1 cellular context compared by ENCODE assay signal in the genomic region with DNA sequence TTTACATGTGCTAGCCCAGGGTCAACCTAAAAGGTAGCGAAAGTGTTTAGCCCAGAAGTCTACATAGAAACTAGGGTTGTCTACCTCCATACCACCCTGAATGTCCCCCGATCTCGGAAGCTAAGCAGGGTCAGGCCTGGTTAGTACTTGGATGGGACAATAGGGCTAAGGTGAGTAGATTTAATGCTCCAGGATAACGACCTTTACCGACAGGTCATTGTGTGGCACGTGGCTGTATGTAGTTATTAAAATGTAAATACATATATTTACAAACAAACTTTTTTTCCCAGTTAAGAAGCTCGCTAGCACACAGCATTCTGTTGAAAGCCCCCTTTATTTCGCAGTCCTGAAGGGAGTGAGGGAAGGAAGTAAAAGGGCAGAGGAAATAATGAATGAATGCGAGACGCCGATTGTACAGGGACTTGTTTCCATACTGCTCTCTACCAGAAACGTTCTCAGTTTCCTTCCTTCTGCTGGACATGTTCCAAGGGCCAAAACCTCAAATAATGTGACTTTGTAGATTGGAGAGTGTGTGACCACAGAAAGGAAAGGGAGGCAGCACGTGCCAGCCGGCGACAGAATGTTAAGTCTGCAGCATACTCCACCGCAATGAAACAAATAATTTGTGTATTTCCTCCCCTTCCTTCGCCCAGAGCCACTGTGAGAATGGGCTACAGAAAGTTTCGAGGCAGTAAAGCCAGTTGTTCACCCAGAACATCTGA.
TF ChIP-seq lines count a peak whose summit lies in the region.

No MANE protein-coding gene starts in this region.

TF ChIP-seq in HepG2, 621 proteins besides CTCF, POLR2A, EP300 and RAD21 (continued from another document and continues in another):
- TF ChIP-seq, protein P1, sequence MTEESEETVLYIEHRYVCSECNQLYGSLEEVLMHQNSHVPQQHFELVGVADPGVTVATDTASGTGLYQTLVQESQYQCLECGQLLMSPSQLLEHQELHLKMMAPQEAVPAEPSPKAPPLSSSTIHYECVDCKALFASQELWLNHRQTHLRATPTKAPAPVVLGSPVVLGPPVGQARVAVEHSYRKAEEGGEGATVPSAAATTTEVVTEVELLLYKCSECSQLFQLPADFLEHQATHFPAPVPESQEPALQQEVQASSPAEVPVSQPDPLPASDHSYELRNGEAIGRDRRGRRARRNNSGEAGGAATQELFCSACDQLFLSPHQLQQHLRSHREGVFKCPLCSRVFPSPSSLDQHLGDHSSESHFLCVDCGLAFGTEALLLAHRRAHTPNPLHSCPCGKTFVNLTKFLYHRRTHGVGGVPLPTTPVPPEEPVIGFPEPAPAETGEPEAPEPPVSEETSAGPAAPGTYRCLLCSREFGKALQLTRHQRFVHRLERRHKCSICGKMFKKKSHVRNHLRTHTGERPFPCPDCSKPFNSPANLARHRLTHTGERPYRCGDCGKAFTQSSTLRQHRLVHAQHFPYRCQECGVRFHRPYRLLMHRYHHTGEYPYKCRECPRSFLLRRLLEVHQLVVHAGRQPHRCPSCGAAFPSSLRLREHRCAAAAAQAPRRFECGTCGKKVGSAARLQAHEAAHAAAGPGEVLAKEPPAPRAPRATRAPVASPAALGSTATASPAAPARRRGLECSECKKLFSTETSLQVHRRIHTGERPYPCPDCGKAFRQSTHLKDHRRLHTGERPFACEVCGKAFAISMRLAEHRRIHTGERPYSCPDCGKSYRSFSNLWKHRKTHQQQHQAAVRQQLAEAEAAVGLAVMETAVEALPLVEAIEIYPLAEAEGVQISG (CRISPR knock-in tag; IDR thresholded peaks at IDR 0.05): no peak
- no peak for TF ChIP-seq ZNF703 (CRISPR knock-in tag; IDR thresholded peaks at IDR 0.05; ENCODE audit: borderline replicate concordance)
- 0 out of 2 replicates have a peak, but pooled peaks have one; percentile 46 for TF ChIP-seq ZSCAN21 (CRISPR knock-in tag; IDR thresholded peaks at IDR 0.05; ENCODE audit: borderline replicate concordance)
- TF ChIP-seq SALL2 (CRISPR knock-in tag; IDR thresholded peaks at IDR 0.05): no peak
- no peak for TF ChIP-seq PLRG1 (conservative IDR thresholded peaks at IDR 0.05)
- TF ChIP-seq GATAD1 (CRISPR knock-in tag; IDR thresholded peaks at IDR 0.05): no peak
- TF ChIP-seq, protein P2, sequence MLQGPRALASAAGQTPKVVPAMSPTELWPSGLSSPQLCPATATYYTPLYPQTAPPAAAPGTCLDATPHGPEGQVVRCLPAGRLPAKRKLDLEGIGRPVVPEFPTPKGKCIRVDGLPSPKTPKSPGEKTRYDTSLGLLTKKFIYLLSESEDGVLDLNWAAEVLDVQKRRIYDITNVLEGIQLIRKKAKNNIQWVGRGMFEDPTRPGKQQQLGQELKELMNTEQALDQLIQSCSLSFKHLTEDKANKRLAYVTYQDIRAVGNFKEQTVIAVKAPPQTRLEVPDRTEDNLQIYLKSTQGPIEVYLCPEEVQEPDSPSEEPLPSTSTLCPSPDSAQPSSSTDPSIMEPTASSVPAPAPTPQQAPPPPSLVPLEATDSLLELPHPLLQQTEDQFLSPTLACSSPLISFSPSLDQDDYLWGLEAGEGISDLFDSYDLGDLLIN (CRISPR knock-in tag; IDR thresholded peaks at IDR 0.05; ENCODE audit: borderline replicate concordance): no peak
- TF ChIP-seq ZFAT (CRISPR knock-in tag; conservative IDR thresholded peaks at IDR 0.05): peak; percentile 55; the same call in 1 of the 2 replicates
- TF ChIP-seq, protein P3, sequence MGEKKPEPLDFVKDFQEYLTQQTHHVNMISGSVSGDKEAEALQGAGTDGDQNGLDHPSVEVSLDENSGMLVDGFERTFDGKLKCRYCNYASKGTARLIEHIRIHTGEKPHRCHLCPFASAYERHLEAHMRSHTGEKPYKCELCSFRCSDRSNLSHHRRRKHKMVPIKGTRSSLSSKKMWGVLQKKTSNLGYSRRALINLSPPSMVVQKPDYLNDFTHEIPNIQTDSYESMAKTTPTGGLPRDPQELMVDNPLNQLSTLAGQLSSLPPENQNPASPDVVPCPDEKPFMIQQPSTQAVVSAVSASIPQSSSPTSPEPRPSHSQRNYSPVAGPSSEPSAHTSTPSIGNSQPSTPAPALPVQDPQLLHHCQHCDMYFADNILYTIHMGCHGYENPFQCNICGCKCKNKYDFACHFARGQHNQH (CRISPR knock-in tag; IDR thresholded peaks at IDR 0.05): peak; percentile 53
- TF ChIP-seq ZMYM2 (CRISPR knock-in tag; IDR thresholded peaks at IDR 0.05): no peak
- TF ChIP-seq, protein P4, sequence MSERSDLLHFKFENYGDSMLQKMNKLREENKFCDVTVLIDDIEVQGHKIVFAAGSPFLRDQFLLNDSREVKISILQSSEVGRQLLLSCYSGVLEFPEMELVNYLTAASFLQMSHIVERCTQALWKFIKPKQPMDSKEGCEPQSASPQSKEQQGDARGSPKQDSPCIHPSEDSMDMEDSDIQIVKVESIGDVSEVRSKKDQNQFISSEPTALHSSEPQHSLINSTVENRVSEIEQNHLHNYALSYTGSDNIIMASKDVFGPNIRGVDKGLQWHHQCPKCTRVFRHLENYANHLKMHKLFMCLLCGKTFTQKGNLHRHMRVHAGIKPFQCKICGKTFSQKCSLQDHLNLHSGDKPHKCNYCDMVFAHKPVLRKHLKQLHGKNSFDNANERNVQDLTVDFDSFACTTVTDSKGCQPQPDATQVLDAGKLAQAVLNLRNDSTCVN (CRISPR knock-in tag; IDR thresholded peaks at IDR 0.05; ENCODE audit: borderline replicate concordance): no peak
- TF ChIP-seq ADNP (CRISPR knock-in tag; IDR thresholded peaks at IDR 0.05): no peak
- peak in 1 of 2 experiments; percentile 37; a peak in 2 of 4 replicates for TF ChIP-seq NR2F1 (CRISPR knock-in tag; IDR thresholded peaks at IDR 0.05)
- TF ChIP-seq ZNF207 (IDR thresholded peaks at IDR 0.05; ENCODE audit: borderline replicate concordance): no peak
- TF ChIP-seq ZNF775 (CRISPR knock-in tag; IDR thresholded peaks at IDR 0.05; ENCODE audit: borderline replicate concordance): peak; percentile 14; the same call in 1 of the 2 replicates
- no peak; the same call in 1 of the 2 replicates for TF ChIP-seq ZNF644 (CRISPR knock-in tag; IDR thresholded peaks at IDR 0.05; ENCODE audit: low read depth)
- TF ChIP-seq ZNF230 (CRISPR knock-in tag; IDR thresholded peaks at IDR 0.05): 0 out of 2 replicates have a peak, but pooled peaks have one; percentile 3
- no peak for TF ChIP-seq ZNF337 (CRISPR knock-in tag; IDR thresholded peaks at IDR 0.05; ENCODE audit: borderline replicate concordance, low read depth)
- peak; percentile 32 for TF ChIP-seq DNMT3B (CRISPR knock-in tag; conservative IDR thresholded peaks at IDR 0.05)
- TF ChIP-seq, protein P5, sequence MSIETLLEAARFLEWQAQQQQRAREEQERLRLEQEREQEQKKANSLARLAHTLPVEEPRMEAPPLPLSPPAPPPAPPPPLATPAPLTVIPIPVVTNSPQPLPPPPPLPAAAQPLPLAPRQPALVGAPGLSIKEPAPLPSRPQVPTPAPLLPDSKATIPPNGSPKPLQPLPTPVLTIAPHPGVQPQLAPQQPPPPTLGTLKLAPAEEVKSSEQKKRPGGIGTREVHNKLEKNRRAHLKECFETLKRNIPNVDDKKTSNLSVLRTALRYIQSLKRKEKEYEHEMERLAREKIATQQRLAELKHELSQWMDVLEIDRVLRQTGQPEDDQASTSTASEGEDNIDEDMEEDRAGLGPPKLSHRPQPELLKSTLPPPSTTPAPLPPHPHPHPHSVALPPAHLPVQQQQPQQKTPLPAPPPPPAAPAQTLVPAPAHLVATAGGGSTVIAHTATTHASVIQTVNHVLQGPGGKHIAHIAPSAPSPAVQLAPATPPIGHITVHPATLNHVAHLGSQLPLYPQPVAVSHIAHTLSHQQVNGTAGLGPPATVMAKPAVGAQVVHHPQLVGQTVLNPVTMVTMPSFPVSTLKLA (IDR thresholded peaks at IDR 0.05): no peak
- no peak for TF ChIP-seq KDM5B (CRISPR knock-in tag; IDR thresholded peaks at IDR 0.05; ENCODE audit: borderline replicate concordance)
- no peak for TF ChIP-seq FOXK2 (IDR thresholded peaks at IDR 0.05)
- TF ChIP-seq CHCHD3 (CRISPR knock-in tag; IDR thresholded peaks at IDR 0.05): no peak
- TF ChIP-seq ZNF841 (CRISPR knock-in tag; IDR thresholded peaks at IDR 0.05; ENCODE audit: borderline replicate concordance): peak; percentile 51; the same call in 1 of the 2 replicates
- no peak; the same call in 1 of the 2 replicates for TF ChIP-seq MEF2D (CRISPR knock-in tag; IDR thresholded peaks at IDR 0.05)
- TF ChIP-seq RBFOX2 (IDR thresholded peaks at IDR 0.05; ENCODE audit: low read depth, low read length): no peak
- TF ChIP-seq ZKSCAN8 (CRISPR knock-in tag; IDR thresholded peaks at IDR 0.05; ENCODE audit: borderline replicate concordance): no peak
- TF ChIP-seq, protein P6, sequence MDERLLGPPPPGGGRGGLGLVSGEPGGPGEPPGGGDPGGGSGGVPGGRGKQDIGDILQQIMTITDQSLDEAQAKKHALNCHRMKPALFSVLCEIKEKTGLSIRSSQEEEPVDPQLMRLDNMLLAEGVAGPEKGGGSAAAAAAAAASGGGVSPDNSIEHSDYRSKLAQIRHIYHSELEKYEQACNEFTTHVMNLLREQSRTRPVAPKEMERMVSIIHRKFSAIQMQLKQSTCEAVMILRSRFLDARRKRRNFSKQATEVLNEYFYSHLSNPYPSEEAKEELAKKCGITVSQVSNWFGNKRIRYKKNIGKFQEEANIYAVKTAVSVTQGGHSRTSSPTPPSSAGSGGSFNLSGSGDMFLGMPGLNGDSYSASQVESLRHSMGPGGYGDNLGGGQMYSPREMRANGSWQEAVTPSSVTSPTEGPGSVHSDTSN (CRISPR knock-in tag; IDR thresholded peaks at IDR 0.05): 0 out of 2 replicates have a peak, but pooled peaks have one; percentile 39
- TF ChIP-seq TGIF2 (CRISPR knock-in tag; IDR thresholded peaks at IDR 0.05): no peak
- TF ChIP-seq, protein P7, sequence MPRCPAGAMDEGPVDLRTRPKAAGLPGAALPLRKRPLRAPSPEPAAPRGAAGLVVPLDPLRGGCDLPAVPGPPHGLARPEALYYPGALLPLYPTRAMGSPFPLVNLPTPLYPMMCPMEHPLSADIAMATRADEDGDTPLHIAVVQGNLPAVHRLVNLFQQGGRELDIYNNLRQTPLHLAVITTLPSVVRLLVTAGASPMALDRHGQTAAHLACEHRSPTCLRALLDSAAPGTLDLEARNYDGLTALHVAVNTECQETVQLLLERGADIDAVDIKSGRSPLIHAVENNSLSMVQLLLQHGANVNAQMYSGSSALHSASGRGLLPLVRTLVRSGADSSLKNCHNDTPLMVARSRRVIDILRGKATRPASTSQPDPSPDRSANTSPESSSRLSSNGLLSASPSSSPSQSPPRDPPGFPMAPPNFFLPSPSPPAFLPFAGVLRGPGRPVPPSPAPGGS (CRISPR knock-in tag; IDR thresholded peaks at IDR 0.05): no peak
- no peak for TF ChIP-seq MATR3 (CRISPR knock-in tag; IDR thresholded peaks at IDR 0.05)
- TF ChIP-seq BHLHE40 (IDR thresholded peaks at IDR 0.05; ENCODE audit: low read length): peak; percentile 53; the same call in 1 of the 2 replicates
- TF ChIP-seq ISL2 (CRISPR knock-in tag; IDR thresholded peaks at IDR 0.05): peak; percentile 30; the same call in 1 of the 2 replicates
- TF ChIP-seq FOSL2 (CRISPR knock-in tag; IDR thresholded peaks at IDR 0.05): no peak; the same call in 1 of the 2 replicates
- no peak for TF ChIP-seq ZFP36L2 (CRISPR knock-in tag; IDR thresholded peaks at IDR 0.05)
- TF ChIP-seq HNRNPL (IDR thresholded peaks at IDR 0.05; ENCODE audit: low read depth, low read length): no peak
- no peak for TF ChIP-seq CHD2 (IDR thresholded peaks at IDR 0.05; ENCODE audit: low read depth, low read length)
- TF ChIP-seq, protein P8, sequence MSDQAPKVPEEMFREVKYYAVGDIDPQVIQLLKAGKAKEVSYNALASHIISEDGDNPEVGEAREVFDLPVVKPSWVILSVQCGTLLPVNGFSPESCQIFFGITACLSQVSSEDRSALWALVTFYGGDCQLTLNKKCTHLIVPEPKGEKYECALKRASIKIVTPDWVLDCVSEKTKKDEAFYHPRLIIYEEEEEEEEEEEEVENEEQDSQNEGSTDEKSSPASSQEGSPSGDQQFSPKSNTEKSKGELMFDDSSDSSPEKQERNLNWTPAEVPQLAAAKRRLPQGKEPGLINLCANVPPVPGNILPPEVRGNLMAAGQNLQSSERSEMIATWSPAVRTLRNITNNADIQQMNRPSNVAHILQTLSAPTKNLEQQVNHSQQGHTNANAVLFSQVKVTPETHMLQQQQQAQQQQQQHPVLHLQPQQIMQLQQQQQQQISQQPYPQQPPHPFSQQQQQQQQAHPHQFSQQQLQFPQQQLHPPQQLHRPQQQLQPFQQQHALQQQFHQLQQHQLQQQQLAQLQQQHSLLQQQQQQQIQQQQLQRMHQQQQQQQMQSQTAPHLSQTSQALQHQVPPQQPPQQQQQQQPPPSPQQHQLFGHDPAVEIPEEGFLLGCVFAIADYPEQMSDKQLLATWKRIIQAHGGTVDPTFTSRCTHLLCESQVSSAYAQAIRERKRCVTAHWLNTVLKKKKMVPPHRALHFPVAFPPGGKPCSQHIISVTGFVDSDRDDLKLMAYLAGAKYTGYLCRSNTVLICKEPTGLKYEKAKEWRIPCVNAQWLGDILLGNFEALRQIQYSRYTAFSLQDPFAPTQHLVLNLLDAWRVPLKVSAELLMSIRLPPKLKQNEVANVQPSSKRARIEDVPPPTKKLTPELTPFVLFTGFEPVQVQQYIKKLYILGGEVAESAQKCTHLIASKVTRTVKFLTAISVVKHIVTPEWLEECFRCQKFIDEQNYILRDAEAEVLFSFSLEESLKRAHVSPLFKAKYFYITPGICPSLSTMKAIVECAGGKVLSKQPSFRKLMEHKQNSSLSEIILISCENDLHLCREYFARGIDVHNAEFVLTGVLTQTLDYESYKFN (CRISPR knock-in tag; conservative IDR thresholded peaks at IDR 0.05): no peak
- TF ChIP-seq CREB1 (IDR thresholded peaks at IDR 0.05): no peak
- no peak for TF ChIP-seq CREB1 (CRISPR knock-in tag; IDR thresholded peaks at IDR 0.05)
- TF ChIP-seq RNF2 (conservative IDR thresholded peaks at IDR 0.05; ENCODE audit: low read depth): no peak
- no peak for TF ChIP-seq ZZZ3 (CRISPR knock-in tag; IDR thresholded peaks at IDR 0.05; ENCODE audit: borderline replicate concordance)
- TF ChIP-seq, protein P9, sequence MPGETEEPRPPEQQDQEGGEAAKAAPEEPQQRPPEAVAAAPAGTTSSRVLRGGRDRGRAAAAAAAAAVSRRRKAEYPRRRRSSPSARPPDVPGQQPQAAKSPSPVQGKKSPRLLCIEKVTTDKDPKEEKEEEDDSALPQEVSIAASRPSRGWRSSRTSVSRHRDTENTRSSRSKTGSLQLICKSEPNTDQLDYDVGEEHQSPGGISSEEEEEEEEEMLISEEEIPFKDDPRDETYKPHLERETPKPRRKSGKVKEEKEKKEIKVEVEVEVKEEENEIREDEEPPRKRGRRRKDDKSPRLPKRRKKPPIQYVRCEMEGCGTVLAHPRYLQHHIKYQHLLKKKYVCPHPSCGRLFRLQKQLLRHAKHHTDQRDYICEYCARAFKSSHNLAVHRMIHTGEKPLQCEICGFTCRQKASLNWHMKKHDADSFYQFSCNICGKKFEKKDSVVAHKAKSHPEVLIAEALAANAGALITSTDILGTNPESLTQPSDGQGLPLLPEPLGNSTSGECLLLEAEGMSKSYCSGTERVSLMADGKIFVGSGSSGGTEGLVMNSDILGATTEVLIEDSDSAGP (CRISPR knock-in tag; IDR thresholded peaks at IDR 0.05; ENCODE audit: borderline replicate concordance): no peak
- TF ChIP-seq ZNF20 (CRISPR knock-in tag; IDR thresholded peaks at IDR 0.05): no peak
- TF ChIP-seq ZMYM4 (CRISPR knock-in tag; IDR thresholded peaks at IDR 0.05): peak; percentile 31; the same call in 1 of the 2 replicates
- TF ChIP-seq JUND (CRISPR knock-in tag; IDR thresholded peaks at IDR 0.05): 0 out of 2 replicates have a peak, but pooled peaks have one; percentile 24
- TF ChIP-seq ZFP62 (CRISPR knock-in tag; IDR thresholded peaks at IDR 0.05): no peak
- TF ChIP-seq ZNF24 (IDR thresholded peaks at IDR 0.05): peak; percentile 93
- TF ChIP-seq NCOA1 (CRISPR knock-in tag; IDR thresholded peaks at IDR 0.05): no peak
- no peak for TF ChIP-seq ZNF615 (CRISPR knock-in tag; IDR thresholded peaks at IDR 0.05; ENCODE audit: borderline replicate concordance)
